Comparison of ENCODE assay signal across 1 cellular context in the genomic region with DNA sequence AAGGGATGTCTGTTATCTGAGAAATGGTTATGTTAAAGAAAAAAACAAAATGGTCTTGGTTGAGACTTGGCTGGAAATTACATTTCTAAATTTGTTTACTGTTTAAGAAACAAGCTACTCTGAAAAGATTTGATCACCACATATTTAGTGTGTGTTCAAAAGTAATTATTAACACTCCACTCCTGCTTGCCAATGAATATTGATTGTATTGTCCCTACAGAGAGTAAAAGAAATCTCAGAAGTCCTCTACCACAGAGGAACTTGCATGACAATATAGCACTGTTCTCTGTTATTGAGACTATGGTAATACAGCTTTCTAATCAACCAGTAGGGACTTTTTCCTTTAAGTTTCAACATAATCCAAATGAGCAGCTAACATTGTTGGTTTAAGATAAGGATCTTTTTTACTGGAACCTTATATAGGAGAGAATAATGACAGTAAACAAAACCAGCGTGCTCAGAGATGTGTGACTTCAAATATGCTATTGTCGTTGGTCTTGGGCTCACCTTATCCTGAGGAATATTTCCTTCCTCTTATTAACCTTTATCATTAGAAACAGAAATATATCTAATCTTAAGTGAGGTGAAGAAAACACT.
TF ChIP-seq lines count a peak whose summit lies in the region.

No MANE protein-coding gene starts in this region.

TF ChIP-seq in HepG2, 621 proteins besides CTCF, POLR2A, EP300 and RAD21 (continued from another document):
- TF ChIP-seq, protein P1, sequence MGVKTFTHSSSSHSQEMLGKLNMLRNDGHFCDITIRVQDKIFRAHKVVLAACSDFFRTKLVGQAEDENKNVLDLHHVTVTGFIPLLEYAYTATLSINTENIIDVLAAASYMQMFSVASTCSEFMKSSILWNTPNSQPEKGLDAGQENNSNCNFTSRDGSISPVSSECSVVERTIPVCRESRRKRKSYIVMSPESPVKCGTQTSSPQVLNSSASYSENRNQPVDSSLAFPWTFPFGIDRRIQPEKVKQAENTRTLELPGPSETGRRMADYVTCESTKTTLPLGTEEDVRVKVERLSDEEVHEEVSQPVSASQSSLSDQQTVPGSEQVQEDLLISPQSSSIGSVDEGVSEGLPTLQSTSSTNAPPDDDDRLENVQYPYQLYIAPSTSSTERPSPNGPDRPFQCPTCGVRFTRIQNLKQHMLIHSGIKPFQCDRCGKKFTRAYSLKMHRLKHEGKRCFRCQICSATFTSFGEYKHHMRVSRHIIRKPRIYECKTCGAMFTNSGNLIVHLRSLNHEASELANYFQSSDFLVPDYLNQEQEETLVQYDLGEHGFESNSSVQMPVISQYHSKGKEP (CRISPR knock-in tag; IDR thresholded peaks at IDR 0.05): no peak
- TF ChIP-seq NPAS2 (CRISPR knock-in tag; IDR thresholded peaks at IDR 0.05; ENCODE audit: borderline replicate concordance): no peak
- TF ChIP-seq MED13 (CRISPR knock-in tag; IDR thresholded peaks at IDR 0.05): no peak
- no peak for TF ChIP-seq PAX8 (CRISPR knock-in tag; IDR thresholded peaks at IDR 0.05; ENCODE audit: borderline replicate concordance)
- no peak for TF ChIP-seq LCORL (IDR thresholded peaks at IDR 0.05)
- TF ChIP-seq LCORL (CRISPR knock-in tag; IDR thresholded peaks at IDR 0.05): no peak
- no peak for TF ChIP-seq ZEB1 (IDR thresholded peaks at IDR 0.05; ENCODE audit: insufficient replicate concordance, low read depth)
- TF ChIP-seq ZKSCAN8 (CRISPR knock-in tag; IDR thresholded peaks at IDR 0.05; ENCODE audit: borderline replicate concordance): no peak
- TF ChIP-seq MIER2 (CRISPR knock-in tag; IDR thresholded peaks at IDR 0.05): no peak
- TF ChIP-seq, protein P2, sequence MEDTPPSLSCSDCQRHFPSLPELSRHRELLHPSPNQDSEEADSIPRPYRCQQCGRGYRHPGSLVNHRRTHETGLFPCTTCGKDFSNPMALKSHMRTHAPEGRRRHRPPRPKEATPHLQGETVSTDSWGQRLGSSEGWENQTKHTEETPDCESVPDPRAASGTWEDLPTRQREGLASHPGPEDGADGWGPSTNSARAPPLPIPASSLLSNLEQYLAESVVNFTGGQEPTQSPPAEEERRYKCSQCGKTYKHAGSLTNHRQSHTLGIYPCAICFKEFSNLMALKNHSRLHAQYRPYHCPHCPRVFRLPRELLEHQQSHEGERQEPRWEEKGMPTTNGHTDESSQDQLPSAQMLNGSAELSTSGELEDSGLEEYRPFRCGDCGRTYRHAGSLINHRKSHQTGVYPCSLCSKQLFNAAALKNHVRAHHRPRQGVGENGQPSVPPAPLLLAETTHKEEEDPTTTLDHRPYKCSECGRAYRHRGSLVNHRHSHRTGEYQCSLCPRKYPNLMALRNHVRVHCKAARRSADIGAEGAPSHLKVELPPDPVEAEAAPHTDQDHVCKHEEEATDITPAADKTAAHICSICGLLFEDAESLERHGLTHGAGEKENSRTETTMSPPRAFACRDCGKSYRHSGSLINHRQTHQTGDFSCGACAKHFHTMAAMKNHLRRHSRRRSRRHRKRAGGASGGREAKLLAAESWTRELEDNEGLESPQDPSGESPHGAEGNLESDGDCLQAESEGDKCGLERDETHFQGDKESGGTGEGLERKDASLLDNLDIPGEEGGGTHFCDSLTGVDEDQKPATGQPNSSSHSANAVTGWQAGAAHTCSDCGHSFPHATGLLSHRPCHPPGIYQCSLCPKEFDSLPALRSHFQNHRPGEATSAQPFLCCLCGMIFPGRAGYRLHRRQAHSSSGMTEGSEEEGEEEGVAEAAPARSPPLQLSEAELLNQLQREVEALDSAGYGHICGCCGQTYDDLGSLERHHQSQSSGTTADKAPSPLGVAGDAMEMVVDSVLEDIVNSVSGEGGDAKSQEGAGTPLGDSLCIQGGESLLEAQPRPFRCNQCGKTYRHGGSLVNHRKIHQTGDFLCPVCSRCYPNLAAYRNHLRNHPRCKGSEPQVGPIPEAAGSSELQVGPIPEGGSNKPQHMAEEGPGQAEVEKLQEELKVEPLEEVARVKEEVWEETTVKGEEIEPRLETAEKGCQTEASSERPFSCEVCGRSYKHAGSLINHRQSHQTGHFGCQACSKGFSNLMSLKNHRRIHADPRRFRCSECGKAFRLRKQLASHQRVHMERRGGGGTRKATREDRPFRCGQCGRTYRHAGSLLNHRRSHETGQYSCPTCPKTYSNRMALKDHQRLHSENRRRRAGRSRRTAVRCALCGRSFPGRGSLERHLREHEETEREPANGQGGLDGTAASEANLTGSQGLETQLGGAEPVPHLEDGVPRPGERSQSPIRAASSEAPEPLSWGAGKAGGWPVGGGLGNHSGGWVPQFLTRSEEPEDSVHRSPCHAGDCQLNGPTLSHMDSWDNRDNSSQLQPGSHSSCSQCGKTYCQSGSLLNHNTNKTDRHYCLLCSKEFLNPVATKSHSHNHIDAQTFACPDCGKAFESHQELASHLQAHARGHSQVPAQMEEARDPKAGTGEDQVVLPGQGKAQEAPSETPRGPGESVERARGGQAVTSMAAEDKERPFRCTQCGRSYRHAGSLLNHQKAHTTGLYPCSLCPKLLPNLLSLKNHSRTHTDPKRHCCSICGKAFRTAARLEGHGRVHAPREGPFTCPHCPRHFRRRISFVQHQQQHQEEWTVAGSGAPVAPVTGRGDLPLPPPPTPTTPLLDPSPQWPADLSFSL (CRISPR knock-in tag; IDR thresholded peaks at IDR 0.05): no peak
- TF ChIP-seq, protein P3, sequence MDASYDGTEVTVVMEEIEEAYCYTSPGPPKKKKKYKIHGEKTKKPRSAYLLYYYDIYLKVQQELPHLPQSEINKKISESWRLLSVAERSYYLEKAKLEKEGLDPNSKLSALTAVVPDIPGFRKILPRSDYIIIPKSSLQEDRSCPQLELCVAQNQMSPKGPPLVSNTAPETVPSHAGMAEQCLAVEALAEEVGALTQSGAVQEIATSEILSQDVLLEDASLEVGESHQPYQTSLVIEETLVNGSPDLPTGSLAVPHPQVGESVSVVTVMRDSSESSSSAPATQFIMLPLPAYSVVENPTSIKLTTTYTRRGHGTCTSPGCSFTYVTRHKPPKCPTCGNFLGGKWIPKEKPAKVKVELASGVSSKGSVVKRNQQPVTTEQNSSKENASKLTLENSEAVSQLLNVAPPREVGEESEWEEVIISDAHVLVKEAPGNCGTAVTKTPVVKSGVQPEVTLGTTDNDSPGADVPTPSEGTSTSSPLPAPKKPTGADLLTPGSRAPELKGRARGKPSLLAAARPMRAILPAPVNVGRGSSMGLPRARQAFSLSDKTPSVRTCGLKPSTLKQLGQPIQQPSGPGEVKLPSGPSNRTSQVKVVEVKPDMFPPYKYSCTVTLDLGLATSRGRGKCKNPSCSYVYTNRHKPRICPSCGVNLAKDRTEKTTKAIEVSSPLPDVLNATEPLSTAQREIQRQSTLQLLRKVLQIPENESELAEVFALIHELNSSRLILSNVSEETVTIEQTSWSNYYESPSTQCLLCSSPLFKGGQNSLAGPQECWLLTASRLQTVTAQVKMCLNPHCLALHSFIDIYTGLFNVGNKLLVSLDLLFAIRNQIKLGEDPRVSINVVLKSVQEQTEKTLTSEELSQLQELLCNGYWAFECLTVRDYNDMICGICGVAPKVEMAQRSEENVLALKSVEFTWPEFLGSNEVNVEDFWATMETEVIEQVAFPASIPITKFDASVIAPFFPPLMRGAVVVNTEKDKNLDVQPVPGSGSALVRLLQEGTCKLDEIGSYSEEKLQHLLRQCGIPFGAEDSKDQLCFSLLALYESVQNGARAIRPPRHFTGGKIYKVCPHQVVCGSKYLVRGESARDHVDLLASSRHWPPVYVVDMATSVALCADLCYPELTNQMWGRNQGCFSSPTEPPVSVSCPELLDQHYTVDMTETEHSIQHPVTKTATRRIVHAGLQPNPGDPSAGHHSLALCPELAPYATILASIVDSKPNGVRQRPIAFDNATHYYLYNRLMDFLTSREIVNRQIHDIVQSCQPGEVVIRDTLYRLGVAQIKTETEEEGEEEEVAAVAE (CRISPR knock-in tag; IDR thresholded peaks at IDR 0.05; ENCODE audit: borderline replicate concordance): no peak
- TF ChIP-seq DMAP1 (CRISPR knock-in tag; IDR thresholded peaks at IDR 0.05): no peak
- TF ChIP-seq GFI1 (CRISPR knock-in tag; IDR thresholded peaks at IDR 0.05; ENCODE audit: borderline replicate concordance): no peak
- no peak for TF ChIP-seq HNRNPL (IDR thresholded peaks at IDR 0.05; ENCODE audit: low read depth, low read length)
- no peak for TF ChIP-seq ZNF563 (CRISPR knock-in tag; IDR thresholded peaks at IDR 0.05)
